8 cellular contexts compared by ENCODE assay signal in genomic region chr10:19815478-19816419, GRCh38. TPM values are rescaled to one million over a fixed set of nuclear protein-coding genes. Genes with fewer than 3 reads are reported as not detected.
DNase-seq lines count a peak whose midpoint lies in the region; ATAC-seq and TF ChIP-seq lines count a peak whose summit lies in the region.

No MANE protein-coding gene starts in this region.

- peaks cover 0 to 4% of the 10 kb centered on the region in 2 experiments; a peak in 1 of 4 replicates for H3K79me1 ChIP-seq in IMR-90 (ENCODE audit: low read depth in 1 of 2, low read length in 2 of 2)

- ATAC-seq in IMR-90 (ENCODE audit: low read depth) (peak; percentile 65), left cardiac atrium (peak; percentile 68 to 85)

- CTCF ChIA-PET in IMR-90 (lab: Yijun Ruan, JAX) = no interaction called here
- CTCF ChIA-PET in GM10248 (lab: Yijun Ruan, JAX) = interaction anchor here (0.8 to 1.1 kb wide), 2 partner anchors 11 to 13 kb away, joined by 3 read pairs; no protein-coding TSS in a partner anchor

- intact Hi-C loops in IMR-90 (cut with micrococcal nuclease) (loop anchor here (2.0 to 10.0 kb wide), 10 partner anchors 39 to 1127 kb away; no protein-coding TSS in a partner anchor), left cardiac atrium (cut with DNase I) (loop anchor here (5.0 to 10.0 kb wide), 2 partner anchors 282 to 949 kb away; no protein-coding TSS in a partner anchor), ovary (cut with DNase I) (loop anchor here in 1 of 4 donors (10.0 kb wide), 1 partner anchor 169 kb away; no protein-coding TSS in a partner anchor)

- peaks cover 3% of the 10 kb centered on the region; the same call in 1 of the 2 replicates for H3K27me3 ChIP-seq in IMR-90 (ENCODE audit: control insufficient read depth, insufficient read depth, low read length)
- no peaks in the 10 kb centered on the region for H3K27me3 ChIP-seq in ovary

- H3K56ac ChIP-seq in IMR-90 (ENCODE audit: extremely low read depth, insufficient read depth, low read length) = no peak overlapping the region

- no peak overlapping the region for H2BK15ac ChIP-seq in IMR-90 (ENCODE audit: low read depth, low read length)

- peak overlapping the region; percentile 23; the same call in 1 of the 2 replicates for H2BK120ac ChIP-seq in IMR-90 (ENCODE audit: low read depth, low read length)

- WGBS in IMR-90 (ENCODE audit: extremely low coverage in 2 of 2, insufficient read length in 1 of 2), 2 experiments = 1% methylated on average over 21 of the region's 79 CpGs; no CpG with 5 or more reads in 1 of the 2 experiments
- 1 to 2% (median 1%) methylated on average over 69 to 79 of the region's 79 CpGs for WGBS in adipose tissue, 3 donors
- WGBS in ovary, 3 donors = 0 to 1% (median 0%) methylated on average over 58 to 79 of the region's 79 CpGs

- in situ Hi-C loops in IMR-90 (cut with MboI; ENCODE audit: low sequenced_read_pairs) = no loop called here

- H3K4me1 ChIP-seq in IMR-90 (ENCODE audit: control insufficient read depth, insufficient read depth, low read length) = no peaks in the 10 kb centered on the region
- H3K4me1 ChIP-seq in ovary (ENCODE audit: insufficient read depth) = peaks cover 1% of the 10 kb centered on the region

- H3K23ac ChIP-seq in IMR-90 (ENCODE audit: low read depth, low read length) = peak overlapping the region; percentile 35; the same call in 1 of the 2 replicates

- dilution Hi-C loops in IMR-90 (cut with HindIII; ENCODE audit: low sequenced_read_pairs, unreplicated experiment) = no loop called here

- no peaks in the 10 kb centered on the region; the same call in 1 of the 2 replicates for H4K20me1 ChIP-seq in IMR-90 (ENCODE audit: insufficient read depth, low read length)

- TF ChIP-seq EP300 in ovary (IDR thresholded peaks at IDR 0.05) = no peak

- H3K9me3 ChIP-seq in IMR-90 (ENCODE audit: control insufficient read depth, insufficient read depth, low read length) (no peaks in the 10 kb centered on the region), ovary (no peaks in the 10 kb centered on the region)

- H4K8ac ChIP-seq in IMR-90 (ENCODE audit: low read depth in 2 of 2, low read length in 2 of 2) = peak overlapping the region in 1 of 2 experiments; percentile 32; a peak in 1 of 4 replicates

- H3K36me3 ChIP-seq in IMR-90 (ENCODE audit: control insufficient read depth, insufficient read depth, low read length) = no peaks in the 10 kb centered on the region
- H3K36me3 ChIP-seq in ovary = no peaks in the 10 kb centered on the region

- peak; percentile 84 for DNase-seq in D341Med (ENCODE audit: low spot score)
- DNase-seq in IMR-90 = peak; percentile 56
- DNase-seq in left cardiac atrium = peak; percentile 81
- peak; percentile 76 to 85 (median 81) for DNase-seq in ovary
- DNase-seq in inferior parietal cortex (ENCODE audit: extremely low spot score) = no peak
- no peak for DNase-seq in NK-92 treated with Interleukin-12 subunit alpha and Interleukin-12 subunit beta, amount 100 ng/mL, for 24 hours (lab: John Stamatoyannopoulos, UW)
- DNase-seq in GM10248 (ENCODE audit: extremely low spot score) = no peak

- H2BK20ac ChIP-seq in IMR-90 (ENCODE audit: low read depth, low read length) = no peak overlapping the region; the same call in 1 of the 2 replicates

- peak overlapping the region; percentile 92 for H2AFZ ChIP-seq in IMR-90 (replicated peaks; ENCODE audit: low read length, poor library complexity)

- H3K27ac ChIP-seq in IMR-90 (ENCODE audit: insufficient read depth, low read length) (peak overlapping the region; percentile 80), adipose tissue (ENCODE audit: low read depth, low read length) (peak overlapping the region; percentile 59), ovary (peak overlapping the region; percentile 69 to 81)

- TF ChIP-seq RAD21 in IMR-90 (IDR thresholded peaks at IDR 0.05; ENCODE audit: low read length) = no peak

- no peak overlapping the region; the same call in 1 of the 2 replicates for H4K91ac ChIP-seq in IMR-90 (ENCODE audit: insufficient read depth, low read depth, low read length)

- H4K5ac ChIP-seq in IMR-90 (ENCODE audit: low read depth, low read length) = peak overlapping the region; percentile 17; the same call in 1 of the 2 replicates

- H2BK5ac ChIP-seq in IMR-90 (ENCODE audit: low read depth, low read length, poor library complexity, severe bottlenecking) = peak overlapping the region; percentile 59

- POLR2A ChIA-PET in IMR-90 (lab: Charles Lee; ENCODE audit: unreplicated experiment) = no interaction called here
- POLR2A ChIA-PET in GM10248 (lab: Yijun Ruan, JAX) = no interaction called here

- TF ChIP-seq CTCF in IMR-90 (conservative IDR thresholded peaks at IDR 0.05; ENCODE audit: low read depth, low read length) (no peak), ovary (IDR thresholded peaks at IDR 0.05) (no peak), GM10248 (IDR thresholded peaks at IDR 0.05; ENCODE audit: control extremely low read depth, extremely low read depth, low read depth, missing control alignments) (no peak)

- H3K14ac ChIP-seq in IMR-90 (replicated peaks; ENCODE audit: low read depth, low read length) = no peak overlapping the region

- H3K9ac ChIP-seq in IMR-90 (ENCODE audit: low read depth, low read length) = peak overlapping the region; percentile 58

- H3K18ac ChIP-seq in IMR-90 (ENCODE audit: low read depth, low read length) = peak overlapping the region; percentile 31; the same call in 1 of the 2 replicates

- TF ChIP-seq POLR2A in IMR-90 (IDR thresholded peaks at IDR 0.05; ENCODE audit: low read depth, low read length) (no peak), ovary (IDR thresholded peaks at IDR 0.05) (no peak)

- peak overlapping the region; percentile 23 for H2AK9ac ChIP-seq in IMR-90 (replicated peaks; ENCODE audit: low read depth, low read length, poor library complexity)

- no TSS peak for BruUV-seq in IMR-90 (replicated peaks; lab: Mats Ljungman, UMichigan)

- H3K4ac ChIP-seq in IMR-90 (ENCODE audit: low read depth, low read length) = peak overlapping the region; percentile 40; the same call in 1 of the 2 replicates

- no peak overlapping the region for H2AK5ac ChIP-seq in IMR-90 (ENCODE audit: low read depth, low read length)

- peak overlapping the region; percentile 61 for H3K4me3 ChIP-seq in IMR-90 (ENCODE audit: insufficient read depth, low read depth, low read length)
- H3K4me3 ChIP-seq in ovary = peak overlapping the region; percentile 53

- peak overlapping the region; percentile 62 for H3K4me2 ChIP-seq in IMR-90 (ENCODE audit: low read depth, low read length)

- no peaks in the 10 kb centered on the region for H3K9me1 ChIP-seq in IMR-90 (ENCODE audit: insufficient read depth, low read length)

TF ChIP-seq in IMR-90, 13 proteins besides CTCF, POLR2A, EP300 and RAD21:
- TF ChIP-seq MAZ (IDR thresholded peaks at IDR 0.05; ENCODE audit: borderline replicate concordance, low read depth, low read length) (peak; percentile 34; the same call in 1 of the 2 replicates), RCOR1 (IDR thresholded peaks at IDR 0.05; ENCODE audit: insufficient replicate concordance, low read length) (no peak), MAFK (IDR thresholded peaks at IDR 0.05; ENCODE audit: low read depth, low read length) (no peak), SMC3 (IDR thresholded peaks at IDR 0.05; ENCODE audit: low read depth, low read length) (no peak)

RNA-seq across cellular contexts. Expression of gene PLXDC2, which starts 0.5 kb away (rescaled TPM):
- total RNA-seq in IMR-90 (2012; rRNA removed) (5.0 and 6.1 TPM in 2 replicates), left cardiac atrium (10 to 100 TPM; 19.8 to 25.3 TPM), ovary (10 to 100 TPM; 20.5 to 45.1 (median 38.0) TPM)
- polyA plus RNA-seq in IMR-90 (2012; rRNA removed) (3.2 and 3.6 TPM in 2 replicates), adipose tissue (10 to 100 TPM in 1 of 3 donors, 1 to 10 TPM in 2; 1.5 to 10.6 (median 7.7) TPM), ovary (10 to 100 TPM; 13.6 to 76.0 TPM)
- polyA plus RNA-seq in IMR-90 (2012; cell fraction: cytosol; rRNA removed) = 0.96 and 1.1 TPM in 2 replicates
- 0.74 and 1.9 TPM in 2 replicates for polyA plus RNA-seq in IMR-90 (2012; cell fraction: nucleus; rRNA removed; ENCODE audit: low replicate concordance)

Comparison
In these comparisons a context has a peak if more than half of its experiments do, and no peak if none do; other contexts are left out.
1. DNase-seq: peak in D341Med (single experiment), IMR-90 (single experiment), left cardiac atrium (single experiment) and ovary (5 of 5); none in inferior parietal cortex (single experiment), NK-92 treated with Interleukin-12 subunit alpha and Interleukin-12 subunit beta, amount 100 ng/mL, for 24 hours (single experiment) and GM10248 (single experiment).
2. Peak in every context shown above with its lines, with median percentiles within 50 percentile points of each other: H3K27ac ChIP-seq.